ENCODE assay signal across 28 cellular contexts in genomic region chr7:27708485-27708884, GRCh38.
"Had no signal": no experiment of that assay in that cellular context is flagged by ENCODE, and none has a peak within 500 bp of the region (broad histone marks: within the 10 kb centered on the region; RNA-seq: fewer than 3 reads in every experiment).

No MANE protein-coding gene starts in this region.

- H3K4me1 ChIP-seq: suprapubic skin, thyroid gland, tibial nerve, transverse colon, upper lobe of left lung, upper lobe of right lung had no signal

- H3K27me3 Mint-ChIP-seq: stimulated activated memory B cell treated with anti-CD40 and anti-IgM and Interleukin-4, amounts not matched to agents 10 μg/mL and 1 μg/mL and 100 μg/mL, for 72 hours; type B pancreatic cell had no signal

- H3K4me3 Mint-ChIP-seq: stimulated activated effector memory CD8-positive, alpha-beta T cell treated with anti-CD3 and anti-CD28 coated beads, Interleukin-12 subunit alpha, Interleukin-12 subunit beta, amount 100 ng/mL, for 72 hours; stimulated activated memory B cell treated with anti-CD40 and anti-IgM and Interleukin-4, amounts not matched to agents 10 μg/mL and 1 μg/mL and 100 μg/mL, for 72 hours; stimulated activated naive B cell treated with anti-CD40 and anti-IgM and Interleukin-4, amounts not matched to agents 10 μg/mL and 1 μg/mL and 100 μg/mL, for 72 hours; stimulated activated naive CD8-positive, alpha-beta T cell treated with anti-CD3 and anti-CD28 coated beads, Interleukin-15, amount 100 ng/mL, for 72 hours; stimulated activated naive CD8-positive, alpha-beta T cell treated with anti-CD3 and anti-CD28 coated beads, Interleukin-15, Interleukin-2, amounts not matched to agents 100 ng/mL and 50 ng/mL, for 24 hours; type B pancreatic cell had no signal

- H3K27ac ChIP-seq: stomach, suprapubic skin, testis, thoracic aorta, thyroid gland, tibial artery, tibial nerve, transverse colon, upper lobe of left lung, upper lobe of right lung, vagina had no signal

- DNase-seq: stimulated activated CD4-positive, alpha-beta T cell treated with anti-CD3 and anti-CD28 coated beads, Interleukin-2, amount 100 ng/mL, for 48 hours; stimulated activated CD4-positive, alpha-beta T cell treated with anti-CD3 and anti-CD28 coated beads, Interleukin-4, amount 100 ng/mL, for 1 hour; stimulated activated CD4-positive, alpha-beta T cell treated with anti-CD3 and anti-CD28 coated beads, Interleukin-4, amount 100 ng/mL, for 24 hours; stimulated activated CD4-positive, alpha-beta T cell treated with anti-CD3 and anti-CD28 coated beads, Interleukin-4, amount 100 ng/mL, for 4 hours; stimulated activated CD8-positive, alpha-beta memory T cell treated with anti-CD3 and anti-CD28 coated beads, Interleukin-4, amount 100 ng/mL, for 48 hours; stimulated activated naive B cell treated with anti-CD40 and anti-IgM and Interleukin-4, amounts not matched to agents 10 μg/mL and 1 μg/mL and 100 μg/mL, for 72 hours; stimulated activated naive CD4-positive, alpha-beta T cell; stimulated activated naive CD4-positive, alpha-beta T cell treated with Interleukin-2 at 50 U/mL for 16 hours; stimulated activated naive CD8-positive, alpha-beta T cell treated with anti-CD3 and anti-CD28 coated beads, Interleukin-15, amount 100 ng/mL, for 72 hours; stimulated activated naive CD8-positive, alpha-beta T cell treated with anti-CD3 and anti-CD28 coated beads, Interleukin-15, Interleukin-2, amounts not matched to agents 100 U/mL and 50 U/mL, for 24 hours; stomach; substantia nigra; testis; thyroid gland; tibial artery; transverse colon; trophoblast cell; upper lobe of left lung; upper lobe of right lung had no signal

- H3K9me3 Mint-ChIP-seq: stimulated activated effector memory CD8-positive, alpha-beta T cell treated with anti-CD3 and anti-CD28 coated beads, Interleukin-12 subunit alpha, Interleukin-12 subunit beta, amount 100 ng/mL, for 72 hours; stimulated activated naive CD8-positive, alpha-beta T cell treated with anti-CD3 and anti-CD28 coated beads, Interleukin-15, Interleukin-2, amounts not matched to agents 100 ng/mL and 50 ng/mL, for 24 hours had no signal

- H3K27ac Mint-ChIP-seq: stimulated activated effector memory CD8-positive, alpha-beta T cell treated with anti-CD3 and anti-CD28 coated beads, Interleukin-12 subunit alpha, Interleukin-12 subunit beta, amount 100 ng/mL, for 72 hours; stimulated activated memory B cell treated with anti-CD40 and anti-IgM and Interleukin-4, amounts not matched to agents 10 μg/mL and 1 μg/mL and 100 μg/mL, for 72 hours; stimulated activated naive B cell treated with anti-CD40 and anti-IgM and Interleukin-4, amounts not matched to agents 10 μg/mL and 1 μg/mL and 100 μg/mL, for 72 hours; stimulated activated naive CD8-positive, alpha-beta T cell treated with anti-CD3 and anti-CD28 coated beads, Interleukin-15, amount 100 ng/mL, for 72 hours; stimulated activated naive CD8-positive, alpha-beta T cell treated with anti-CD3 and anti-CD28 coated beads, Interleukin-15, Interleukin-2, amounts not matched to agents 100 ng/mL and 50 ng/mL, for 24 hours; type B pancreatic cell had no signal

- H3K36me3 ChIP-seq: stomach, suprapubic skin, thoracic aorta, thyroid gland, tibial artery, tibial nerve, transverse colon, upper lobe of left lung, upper lobe of right lung, uterus, vagina had no signal

- H3K4me3 ChIP-seq: stomach, suprapubic skin, testis, thoracic aorta, thyroid gland, tibial artery, tibial nerve, transverse colon, upper lobe of left lung, upper lobe of right lung, uterus, vagina had no signal

- ATAC-seq: stimulated activated memory B cell treated with anti-CD40 and anti-IgM and Interleukin-4, amounts not matched to agents 10 μg/mL and 1 μg/mL and 100 μg/mL, for 72 hours; stimulated activated naive B cell treated with anti-CD40 and anti-IgM and Interleukin-4, amounts not matched to agents 10 μg/mL and 1 μg/mL and 100 μg/mL, for 72 hours; stimulated activated naive CD8-positive, alpha-beta T cell treated with anti-CD3 and anti-CD28 coated beads, Interleukin-15, amount 100 ng/mL, for 72 hours; stimulated activated naive CD8-positive, alpha-beta T cell treated with anti-CD3 and anti-CD28 coated beads, Interleukin-15, Interleukin-2, amounts not matched to agents 100 U/mL and 50 U/mL, for 24 hours; upper lobe of right lung had no signal

- H3K27me3 ChIP-seq: stomach, suprapubic skin, testis, thyroid gland, tibial artery, tibial nerve, transverse colon, upper lobe of left lung, upper lobe of right lung, uterus, vagina had no signal

- H3K36me3 Mint-ChIP-seq: stimulated activated effector memory CD8-positive, alpha-beta T cell treated with anti-CD3 and anti-CD28 coated beads, Interleukin-12 subunit alpha, Interleukin-12 subunit beta, amount 100 ng/mL, for 72 hours; stimulated activated memory B cell treated with anti-CD40 and anti-IgM and Interleukin-4, amounts not matched to agents 10 μg/mL and 1 μg/mL and 100 μg/mL, for 72 hours; type B pancreatic cell had no signal

- H3K9me3 ChIP-seq: stomach, suprapubic skin, testis, thoracic aorta, thyroid gland, tibial artery, tibial nerve, transverse colon, upper lobe of left lung, upper lobe of right lung, uterus, vagina had no signal
